Comparison of ENCODE assay signal across 10 cellular contexts in the genomic region with DNA sequence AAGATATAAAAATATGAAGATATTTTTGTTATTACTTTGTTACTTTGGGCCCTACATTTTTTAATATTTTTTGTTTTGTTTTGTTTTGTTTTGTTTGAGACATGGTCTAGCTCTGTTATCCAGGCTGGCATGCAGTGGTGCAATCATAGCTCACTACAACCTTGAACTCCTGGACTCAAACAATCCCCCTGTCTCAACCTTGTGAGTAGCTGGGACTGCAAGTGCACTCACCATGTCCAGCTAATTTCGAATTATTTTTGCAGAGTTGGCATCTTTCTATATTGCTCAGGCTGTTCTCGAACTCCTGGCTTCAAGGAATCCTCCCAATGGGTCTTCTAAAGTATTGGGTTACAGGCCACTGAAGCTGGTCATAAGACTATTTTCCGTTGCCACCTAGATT.
"Had no signal": no experiment of that assay in that cellular context is flagged by ENCODE, and none has a peak within 500 bp of the region (broad histone marks: within the 10 kb centered on the region; RNA-seq: fewer than 3 reads in every experiment).

No MANE protein-coding gene starts in this region.

- H3K4me3 ChIP-seq: GM23248, GM23338, HAP-1 had no signal

- H3K4me2 ChIP-seq: GM23338 had no signal

- H3K9me3 ChIP-seq: HAP-1 had no signal

- H3K9ac ChIP-seq: GM23248 had no signal

- ATAC-seq: GM23338, HCT116 had no signal

- H3K36me3 ChIP-seq: HAP-1 had no signal

- H3K27ac ChIP-seq: GM23248 had no signal

- H2AFZ ChIP-seq: GM23248, GM23338 had no signal

- DNase-seq: GM23248, GOT3, H7, H9, HCEC 1CT, HFFc6 had no signal

- FAIRE-seq: H54 had no signal
